ENCODE assay signal across 19 cellular contexts in genomic region chr4:112063260-112063659, GRCh38.
DNase-seq lines count a peak whose midpoint lies in the region; TF ChIP-seq lines count a peak whose summit lies in the region.
"Had no signal": no experiment of that assay in that cellular context is flagged by ENCODE, and none has a peak within 500 bp of the region (broad histone marks: within the 10 kb centered on the region; RNA-seq: fewer than 3 reads in every experiment).

No MANE protein-coding gene starts in this region.

- H2AFZ ChIP-seq in GM23248 (no peak overlapping the region), OCI-LY7 (ENCODE audit: low read length) (no peak overlapping the region)
- H2AFZ ChIP-seq: parathyroid adenoma had no signal

- 84 to 86% methylated on average over 1 of the region's 1 CpG for WGBS in GM23248 (ENCODE audit: low coverage in 1 of 2, low lambda C conversion rate in 2 of 2, missing lambda C conversion rate in 2 of 2), 2 experiments

- no peak overlapping the region for H3K27ac ChIP-seq in A673 (ENCODE audit: low read depth, low read length, poor library complexity, severe bottlenecking)
- no peak overlapping the region for H3K27ac ChIP-seq in GM23248
- H3K27ac ChIP-seq in OCI-LY7 (ENCODE audit: low read depth, low read length, poor library complexity, severe bottlenecking), result no peak overlapping the region
- H3K27ac ChIP-seq: esophagus muscularis mucosa, HL-60, parathyroid adenoma, WERI-Rb-1 had no signal

- intact Hi-C loops in A673 (cut with micrococcal nuclease; ENCODE audit: unreplicated experiment) (no loop called here), OCI-LY7 (cut with micrococcal nuclease; ENCODE audit: unreplicated experiment) (no loop called here)

- no peaks in the 10 kb centered on the region for H3K9me3 ChIP-seq in A673 (ENCODE audit: low read depth, low read length, poor library complexity, severe bottlenecking)
- no peaks in the 10 kb centered on the region for H3K9me3 ChIP-seq in GM23248 (ENCODE audit: low read depth)
- no peaks in the 10 kb centered on the region for H3K9me3 ChIP-seq in OCI-LY7 (ENCODE audit: low read length)
- H3K9me3 ChIP-seq: esophagus muscularis mucosa had no signal

- no peak for TF ChIP-seq CTCF in A673 (conservative IDR thresholded peaks at IDR 0.05; ENCODE audit: low read depth, low read length)
- 0 out of 2 replicates have a peak, but pooled peaks have one; percentile 34 for TF ChIP-seq CTCF in OCI-LY7 (conservative IDR thresholded peaks at IDR 0.05; ENCODE audit: low read length)

- in situ Hi-C loops in GM23248 (cut with MboI), result no loop called here

- no peaks in the 10 kb centered on the region for H3K4me1 ChIP-seq in A673 (ENCODE audit: insufficient read depth, low read length, poor library complexity, severe bottlenecking)
- H3K4me1 ChIP-seq in GM23248 (ENCODE audit: insufficient read depth), result peaks cover 9% of the 10 kb centered on the region
- no peaks in the 10 kb centered on the region for H3K4me1 ChIP-seq in OCI-LY7 (ENCODE audit: insufficient read depth, low read length, poor library complexity, severe bottlenecking)
- H3K4me1 ChIP-seq: esophagus muscularis mucosa, parathyroid adenoma had no signal

- H3K4me2 ChIP-seq in GM23248 (ENCODE audit: unreplicated experiment) (no peak overlapping the region), OCI-LY7 (ENCODE audit: low read length) (no peak overlapping the region)

- no TSS peak for BruUV-seq in A673 (replicated peaks; lab: Mats Ljungman, UMichigan)
- BruUV-seq in OCI-LY7 (replicated peaks; lab: Mats Ljungman, UMichigan), result no TSS peak

- H3F3A ChIP-seq in GM23248 (ENCODE audit: insufficient read depth), result no peaks in the 10 kb centered on the region

- DNase-seq in A673 (ENCODE audit: low spot score) (peak; percentile 18), GM23248 (peak; percentile 14), OCI-LY7 (ENCODE audit: low spot score) (no peak), dermis blood vessel endothelial cell (peak; percentile 45), epidermal melanocyte (ENCODE audit: insufficient read length, low spot score) (no peak), germinal center (ENCODE audit: low spot score) (no peak)
- no peak for DNase-seq in stimulated activated CD4-positive, alpha-beta T cell treated with anti-CD3 and anti-CD28 coated beads, Interleukin-12 subunit alpha, Interleukin-12 subunit beta, amount 100 ng/mL, for 4 hours
- DNase-seq: activated CD4-positive, alpha-beta T cell treated with anti-CD3 and anti-CD28 coated beads, Interleukin-2, amount 50 U/mL, for 1 hour; activated naive CD8-positive, alpha-beta T cell treated with anti-CD3 and anti-CD28 coated beads for 36 hours; GOT3; MV-4-11; NCI-H1694 treated with DMSO at 0.1 percent for 48 hours; NCI-H345; nephron progenitor cell; T-helper 2 cell; WERI-Rb-1 had no signal

- H3K4me3 ChIP-seq in A673 (ENCODE audit: low read depth, low read length, poor library complexity, severe bottlenecking), result no peak overlapping the region
- no peak overlapping the region for H3K4me3 ChIP-seq in GM23248
- H3K4me3 ChIP-seq in OCI-LY7 (ENCODE audit: low read depth, low read length, poor library complexity, severe bottlenecking), result no peak overlapping the region
- H3K4me3 ChIP-seq: esophagus muscularis mucosa had no signal

- no peaks in the 10 kb centered on the region for H3K27me3 ChIP-seq in A673 (replicated peaks; ENCODE audit: insufficient read depth, low read depth, low read length, poor library complexity)
- no peaks in the 10 kb centered on the region for H3K27me3 ChIP-seq in GM23248 (replicated peaks; ENCODE audit: insufficient read depth)
- H3K27me3 ChIP-seq: esophagus muscularis mucosa had no signal

- H3K9me2 ChIP-seq in GM23248 (ENCODE audit: insufficient read depth) (no peaks in the 10 kb centered on the region), OCI-LY7 (ENCODE audit: insufficient read depth, low read length) (no peaks in the 10 kb centered on the region)

- no peaks in the 10 kb centered on the region for H3K79me2 ChIP-seq in GM23248 (ENCODE audit: insufficient read depth)
- H3K79me2 ChIP-seq in OCI-LY7 (ENCODE audit: insufficient read depth, low read depth, low read length), result no peaks in the 10 kb centered on the region
- H3K79me2 ChIP-seq: parathyroid adenoma had no signal

- no peaks in the 10 kb centered on the region for H4K20me1 ChIP-seq in GM23248 (ENCODE audit: insufficient read depth)
- no peaks in the 10 kb centered on the region for H4K20me1 ChIP-seq in OCI-LY7 (ENCODE audit: insufficient read depth, low read length)

- H3K9ac ChIP-seq in GM23248, result no peak overlapping the region
- H3K9ac ChIP-seq: parathyroid adenoma had no signal

- H3K36me3 ChIP-seq in A673 (ENCODE audit: insufficient read depth, low read length, poor library complexity, severe bottlenecking) (no peaks in the 10 kb centered on the region), GM23248 (ENCODE audit: low read depth) (no peaks in the 10 kb centered on the region), OCI-LY7 (ENCODE audit: insufficient read depth, low read length) (no peaks in the 10 kb centered on the region)
- H3K36me3 ChIP-seq: esophagus muscularis mucosa, WERI-Rb-1 had no signal

- POLR2A ChIA-PET in A673 (lab: Charles Lee; ENCODE audit: low non-redundant PET) (no interaction called here), OCI-LY7 (lab: Charles Lee) (interaction anchor here (0.6 kb wide), 2 partner anchors 13 to 109 kb away, joined by 3 to 4 read pairs; no protein-coding TSS in a partner anchor)

- CTCF ChIA-PET in A673 (lab: Charles Lee), result no interaction called here
- CTCF ChIA-PET in OCI-LY7 (lab: Charles Lee; ENCODE audit: unreplicated experiment), result no interaction called here

Comparison
In these comparisons a context has a peak if more than half of its experiments do, and no peak if none do; other contexts are left out.
1. DNase-seq: peak in A673 (single experiment), GM23248 (single experiment) and dermis blood vessel endothelial cell (single experiment); none in OCI-LY7 (single experiment), stimulated activated CD4-positive, alpha-beta T cell treated with anti-CD3 and anti-CD28 coated beads, Interleukin-12 subunit alpha, Interleukin-12 subunit beta, amount 100 ng/mL, for 4 hours (single experiment), epidermal melanocyte (single experiment) and germinal center (single experiment).